ENCODE assay signal across 29 cellular contexts in genomic region chr15:23644829-23645228, GRCh38. TPM values are rescaled to one million over a fixed set of nuclear protein-coding genes. Genes with fewer than 3 reads are reported as not detected.
"Had no signal": no experiment of that assay in that cellular context is flagged by ENCODE, and none has a peak within 500 bp of the region (broad histone marks: within the 10 kb centered on the region; RNA-seq: fewer than 3 reads in every experiment).

No MANE protein-coding gene starts in this region.

- H3K4me3 ChIP-seq: colonic mucosa, gastrocnemius medialis, heart right ventricle, left lung, ovary, psoas muscle, sigmoid colon, suprapubic skin, transverse colon, vagina had no signal

- FAIRE-seq: islet of Langerhans had no signal

- H3K9me3 Mint-ChIP-seq: central memory CD8-positive, alpha-beta T cell; dendritic cell treated with granulocyte-macrophage colony-stimulating factor and Interleukin-4, amounts not matched to agents 40 ng/mL and 50 ng/mL, for 4 days; naive thymus-derived CD8-positive, alpha-beta T cell; stimulated activated naive CD8-positive, alpha-beta T cell treated with anti-CD3 and anti-CD28 coated beads, Interleukin-15, amount 100 ng/mL, for 72 hours had no signal

- H3K27me3 Mint-ChIP-seq: central memory CD8-positive, alpha-beta T cell had no signal

- H3K4me1 Mint-ChIP-seq: central memory CD8-positive, alpha-beta T cell; naive thymus-derived CD8-positive, alpha-beta T cell; stimulated activated naive CD8-positive, alpha-beta T cell treated with anti-CD3 and anti-CD28 coated beads, Interleukin-15, amount 100 ng/mL, for 72 hours had no signal

- H3K4me1 ChIP-seq: colonic mucosa, gastrocnemius medialis, left lung, psoas muscle, suprapubic skin, vagina had no signal

- H3K4me3 Mint-ChIP-seq: central memory CD8-positive, alpha-beta T cell; dendritic cell treated with granulocyte-macrophage colony-stimulating factor and Interleukin-4, amounts not matched to agents 40 ng/mL and 50 ng/mL, for 4 days; endodermal cell; naive thymus-derived CD8-positive, alpha-beta T cell; stimulated activated naive CD8-positive, alpha-beta T cell treated with anti-CD3 and anti-CD28 coated beads, Interleukin-15, amount 100 ng/mL, for 72 hours had no signal

- H3K36me3 Mint-ChIP-seq: naive thymus-derived CD8-positive, alpha-beta T cell had no signal

- H3K27ac Mint-ChIP-seq: dendritic cell treated with granulocyte-macrophage colony-stimulating factor and Interleukin-4, amounts not matched to agents 40 ng/mL and 50 ng/mL, for 4 days; endodermal cell; naive thymus-derived CD8-positive, alpha-beta T cell; stimulated activated naive CD8-positive, alpha-beta T cell treated with anti-CD3 and anti-CD28 coated beads, Interleukin-15, amount 100 ng/mL, for 72 hours had no signal

- H3K27ac ChIP-seq: colonic mucosa, epithelial cell of prostate, gastrocnemius medialis, heart right ventricle, left lung, neutrophil, ovary, psoas muscle, sigmoid colon, suprapubic skin, transverse colon, vagina had no signal

- H3K36me3 ChIP-seq: colonic mucosa, gastrocnemius medialis, heart right ventricle, left lung, neutrophil, ovary, sigmoid colon, suprapubic skin, transverse colon, vagina had no signal

- H3K9me3 ChIP-seq: colonic mucosa, gastrocnemius medialis, heart right ventricle, left lung, neutrophil, ovary, psoas muscle, sigmoid colon, suprapubic skin, transverse colon, vagina had no signal

- ATAC-seq: esophagus mucosa; gastrocnemius medialis; heart right ventricle; left cardiac atrium; left lung; naive thymus-derived CD8-positive, alpha-beta T cell; psoas muscle; right cardiac atrium; stimulated activated naive CD8-positive, alpha-beta T cell treated with anti-CD3 and anti-CD28 coated beads, Interleukin-15, amount 100 ng/mL, for 72 hours had no signal

- H3K27me3 ChIP-seq: colonic mucosa, ovary, vagina had no signal

- DNase-seq: effector CD8-positive, alpha-beta T cell; foreskin fibroblast; gastrocnemius medialis; heart right ventricle; hippocampal formation; left cardiac atrium; mammary epithelial cell; naive thymus-derived CD8-positive, alpha-beta T cell; ovary; posterior cingulate gyrus; psoas muscle; sigmoid colon; stimulated activated CD4-positive, alpha-beta T cell treated with anti-CD3 and anti-CD28 coated beads, Interleukin-2, amount 100 ng/mL, for 24 hours; stimulated activated CD4-positive, alpha-beta T cell treated with anti-CD3 and anti-CD28 coated beads, Interleukin-4, amount 100 ng/mL, for 24 hours; stimulated activated naive CD4-positive, alpha-beta T cell; stimulated activated naive CD8-positive, alpha-beta T cell treated with anti-CD3 and anti-CD28 coated beads, Interleukin-15, amount 100 ng/mL, for 72 hours had no signal

RNA-seq across cellular contexts. Expression of gene MAGEL2, which starts 2.8 kb away (rescaled TPM):
- total RNA-seq: mammary epithelial cell; naive thymus-derived CD8-positive, alpha-beta T cell; suprapubic skin had no signal
- polyA plus RNA-seq: mammary epithelial cell; naive thymus-derived CD8-positive, alpha-beta T cell had no signal

RNA-seq across cellular contexts. Expression of gene NDN, which starts 42.3 kb away (rescaled TPM):
- total RNA-seq: naive thymus-derived CD8-positive, alpha-beta T cell had no signal
